ENCODE assay signal across 12 cellular contexts in the genomic region with DNA sequence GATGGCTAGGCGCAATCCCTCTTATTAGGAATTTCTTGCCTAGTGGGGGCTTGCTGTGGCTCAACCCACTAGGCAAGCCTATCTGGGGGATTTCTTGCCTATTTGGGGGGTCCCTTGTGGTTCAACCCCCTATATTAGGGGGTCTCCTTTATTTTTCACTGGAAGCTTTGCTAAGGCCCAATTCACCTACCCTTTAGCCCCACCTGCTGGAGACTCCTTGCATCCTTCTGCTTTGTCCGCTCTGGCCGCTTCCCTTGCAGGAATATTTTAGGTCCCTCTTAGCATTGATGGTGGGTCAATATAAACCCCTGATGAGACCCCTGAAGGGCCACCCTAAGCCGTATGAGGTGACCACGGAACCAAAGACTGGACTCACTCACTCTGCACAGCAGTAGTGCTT.
DNase-seq lines count a peak whose midpoint lies in the region; FAIRE-seq and TF ChIP-seq lines count a peak whose summit lies in the region.
"Had no signal": no experiment of that assay in that cellular context is flagged by ENCODE, and none has a peak within 500 bp of the region (broad histone marks: within the 10 kb centered on the region; RNA-seq: fewer than 3 reads in every experiment).

No MANE protein-coding gene starts in this region.

- TF ChIP-seq CTCF in adrenal gland (IDR thresholded peaks at IDR 0.05) (peak in 5 of 6 experiments; percentile 29 to 52 (median 41)), osteoblast (IDR thresholded peaks at IDR 0.05; ENCODE audit: extremely low read depth, low read depth, low read length) (peak; percentile 47)

- no peak overlapping the region for H3K4me2 ChIP-seq in osteoblast (ENCODE audit: insufficient read depth, low read length)

- H3K36me3 ChIP-seq in adrenal gland (replicated peaks in 1 of 2) (no peaks in the 10 kb centered on the region), osteoblast (ENCODE audit: insufficient read depth, low read length) (no peaks in the 10 kb centered on the region)
- H3K36me3 ChIP-seq: HAP-1 had no signal

- no peaks in the 10 kb centered on the region for H3K9me3 ChIP-seq in adrenal gland (replicated peaks in 1 of 3)
- H3K9me3 ChIP-seq in osteoblast (ENCODE audit: low read depth, low read length): peaks cover 5% of the 10 kb centered on the region
- H3K9me3 ChIP-seq: HAP-1 had no signal

- no peak for FAIRE-seq in GM19239 (lab: Jason Lieb, UNC)
- FAIRE-seq: colon had no signal

- intact Hi-C loops in adrenal gland (cut with DNase I): no loop called here

- H3K27ac ChIP-seq in adrenal gland (no peak overlapping the region), osteoblast (ENCODE audit: low read depth, low read length) (no peak overlapping the region)
- H3K27ac ChIP-seq: SK-N-MC had no signal

- H3K4me1 ChIP-seq in adrenal gland (replicated peaks in 1 of 2): no peaks in the 10 kb centered on the region
- H3K4me1 ChIP-seq in osteoblast (ENCODE audit: insufficient read depth, low read length): no peaks in the 10 kb centered on the region
- H3K4me1 ChIP-seq: HAP-1 had no signal

- TF ChIP-seq POLR2A in adrenal gland (IDR thresholded peaks at IDR 0.05): no peak

- peak; percentile 8 for DNase-seq in NCI-H2171 treated with DMSO at 0.1 percent for 48 hours (lab: John Stamatoyannopoulos, UW)
- DNase-seq in NCI-H2171 (lab: John Stamatoyannopoulos, UW): no peak
- DNase-seq in LHCN-M2 (ENCODE audit: low read depth): peak; percentile 10
- peak in 5 of 7 donors; percentile 17 to 55 (median 27) for DNase-seq in adrenal gland
- peak; percentile 75 for DNase-seq in osteoblast (ENCODE audit: insufficient read length, low spot score, missing footprints)
- DNase-seq in stimulated activated naive CD4-positive, alpha-beta T cell treated with Interleukin-2 at 50 U/mL for 16 hours (lab: John Stamatoyannopoulos, UW): no peak
- no peak for DNase-seq in GM19239 (ENCODE audit: insufficient read length, low spot score)
- DNase-seq in NCI-H1930 (lab: John Stamatoyannopoulos, UW): no peak
- DNase-seq: AML-193 had no signal

- no peaks in the 10 kb centered on the region for H3K79me2 ChIP-seq in osteoblast (ENCODE audit: insufficient read depth, low read length)

- 86 to 91% (median 90%) methylated on average over 5 of the region's 5 CpGs for WGBS in adrenal gland, 4 donors

- H3K27me3 ChIP-seq in adrenal gland: no peaks in the 10 kb centered on the region
- H3K27me3 ChIP-seq in osteoblast (ENCODE audit: insufficient read depth, low read length): no peaks in the 10 kb centered on the region

- H3K4me3 ChIP-seq in adrenal gland (no peak overlapping the region), osteoblast (ENCODE audit: insufficient read depth, low read length) (no peak overlapping the region)
- H3K4me3 ChIP-seq: HAP-1, SK-N-MC had no signal

- no peak overlapping the region for H2AFZ ChIP-seq in osteoblast (ENCODE audit: low read length)

- no peaks in the 10 kb centered on the region for H4K20me1 ChIP-seq in osteoblast (ENCODE audit: insufficient read depth, low read length)

Comparison
In these comparisons a context has a peak if more than half of its experiments do, and no peak if none do; other contexts are left out.
1. DNase-seq: peak in NCI-H2171 treated with DMSO at 0.1 percent for 48 hours (single experiment), LHCN-M2 (single experiment), adrenal gland (5 of 7) and osteoblast (single experiment); none in NCI-H2171 (single experiment), stimulated activated naive CD4-positive, alpha-beta T cell treated with Interleukin-2 at 50 U/mL for 16 hours (single experiment), GM19239 (single experiment) and NCI-H1930 (0 of 2).